9 cellular contexts compared by ENCODE assay signal in the genomic region with DNA sequence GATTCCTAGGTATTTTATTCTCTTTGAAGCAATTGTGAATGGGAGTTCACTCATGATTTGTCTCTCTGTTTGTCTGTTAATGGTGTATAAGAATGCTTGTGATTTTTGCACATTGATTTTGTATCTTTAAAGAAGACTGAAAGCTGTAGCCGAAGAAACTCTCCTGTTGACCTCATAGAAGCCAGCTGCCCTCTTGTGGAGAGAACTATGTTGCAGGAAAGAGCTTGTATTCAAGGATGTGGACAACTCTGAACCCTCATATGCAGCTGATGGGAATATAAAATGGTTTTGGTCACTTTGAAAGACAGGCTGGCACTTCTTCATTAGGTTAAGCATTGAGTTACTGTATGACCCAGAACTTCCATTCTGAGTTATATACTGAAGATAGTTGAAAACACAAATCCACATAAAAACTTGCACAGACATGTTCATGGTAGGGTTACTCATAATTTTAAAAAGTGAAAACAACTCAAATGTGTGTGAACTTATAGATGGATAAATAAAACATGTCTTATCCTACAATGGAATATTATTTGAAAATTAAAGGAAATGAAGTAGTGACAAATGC.
DNase-seq lines count a peak whose midpoint lies in the region; ATAC-seq and TF ChIP-seq lines count a peak whose summit lies in the region.
"Had no signal": no experiment of that assay in that cellular context is flagged by ENCODE, and none has a peak within 500 bp of the region (broad histone marks: within the 10 kb centered on the region; RNA-seq: fewer than 3 reads in every experiment).

No MANE protein-coding gene starts in this region.

- H3K4me3 ChIP-seq in DND-41 (ENCODE audit: low read depth in 1 of 2, low read length in 2 of 2): no peak overlapping the region

- H3K4me1 ChIP-seq in DND-41 (ENCODE audit: insufficient read depth, low read length): no peaks in the 10 kb centered on the region

- H3K4me2 ChIP-seq in DND-41 (ENCODE audit: insufficient read depth, low read length): no peak overlapping the region

- in situ Hi-C loops in KBM-7 (cut with MboI; ENCODE audit: low pct_unique_long_range_greater_than_20kb, low sequenced_read_pairs): no loop called here

- TF ChIP-seq CTCF in DND-41 (IDR thresholded peaks at IDR 0.05; ENCODE audit: borderline replicate concordance, extremely low read depth, low read length, poor library complexity, severe bottlenecking) (peak; percentile 35), VCaP (conservative IDR thresholded peaks at IDR 0.05) (peak; percentile 82)

- H3K27ac ChIP-seq in DND-41 (ENCODE audit: low read length) (no peak overlapping the region), VCaP (no peak overlapping the region)

- H3K9ac ChIP-seq in DND-41 (ENCODE audit: low read depth, low read length): no peak overlapping the region

- no peak overlapping the region for H2AFZ ChIP-seq in DND-41 (ENCODE audit: low read depth, low read length)

- DNase-seq in DND-41: no peak
- DNase-seq in KBM-7: peak; percentile 37
- DNase-seq in left lobe of liver (ENCODE audit: low spot score): no peak
- no peak for DNase-seq in OCI-M2 (lab: John Stamatoyannopoulos, UW; ENCODE audit: unreplicated experiment)
- DNase-seq in GF-D8 (lab: John Stamatoyannopoulos, UW): no peak
- DNase-seq: activated CD4-positive, alpha-beta memory T cell treated with anti-CD3 and anti-CD28 coated beads, Interleukin-2, amount 10 ng/mL, durations not matched to agents 7 days and 5 days had no signal

- no peaks in the 10 kb centered on the region for H3K36me3 ChIP-seq in DND-41 (ENCODE audit: insufficient read depth, low read length)

- ATAC-seq in DND-41 (ENCODE audit: insufficient read depth, low read depth) (no peak), left lobe of liver (peak; percentile 78), HG02938 (IDR thresholded peaks at IDR 0.05; ENCODE audit: unreplicated experiment) (no peak), GM18511 (IDR thresholded peaks at IDR 0.05; ENCODE audit: unreplicated experiment) (no peak)

- H3K79me2 ChIP-seq in DND-41 (ENCODE audit: insufficient read depth, low read length): no peaks in the 10 kb centered on the region

- no peaks in the 10 kb centered on the region for H4K20me1 ChIP-seq in DND-41 (ENCODE audit: insufficient read depth, low read length)

- H3K27me3 ChIP-seq in DND-41 (ENCODE audit: insufficient read depth, low read length, poor library complexity): no peaks in the 10 kb centered on the region

- H3K9me3 ChIP-seq in DND-41 (ENCODE audit: insufficient read depth, low read length, severe bottlenecking): no peaks in the 10 kb centered on the region
